In genomic region chr3:131361464-131362421, GRCh38 we compare ENCODE assay signal across 8 cellular contexts. TPM values are rescaled to one million over a fixed set of nuclear protein-coding genes. Genes with fewer than 3 reads are reported as not detected.
DNase-seq lines count a peak whose midpoint lies in the region; ATAC-seq and TF ChIP-seq lines count a peak whose summit lies in the region.

No MANE protein-coding gene starts in this region.

- intact Hi-C loops in left colon (cut with DNase I, micrococcal nuclease) (no loop called here), A673 (cut with micrococcal nuclease; ENCODE audit: unreplicated experiment) (no loop called here)

- no peak overlapping the region for H3K4me3 ChIP-seq in A673 (ENCODE audit: low read depth, low read length, poor library complexity, severe bottlenecking)

- H3K27ac ChIP-seq in A673 (ENCODE audit: low read depth, low read length, poor library complexity, severe bottlenecking): no peak overlapping the region

- no peak for TF ChIP-seq CTCF in A673 (conservative IDR thresholded peaks at IDR 0.05; ENCODE audit: low read depth, low read length)

- H3K4me1 ChIP-seq in A673 (ENCODE audit: insufficient read depth, low read length, poor library complexity, severe bottlenecking): no peaks in the 10 kb centered on the region

- H3K36me3 Mint-ChIP-seq in stimulated activated naive CD8-positive, alpha-beta T cell treated with anti-CD3 and anti-CD28 coated beads, Interleukin-15, Interleukin-2, amounts not matched to agents 100 ng/mL and 50 ng/mL, for 24 hours (ENCODE audit: low read depth): no peaks in the 10 kb centered on the region

- H3K36me3 ChIP-seq in A673 (ENCODE audit: insufficient read depth, low read length, poor library complexity, severe bottlenecking): no peaks in the 10 kb centered on the region

- peak; percentile 41 for TF ChIP-seq POLR2A in GM15510 (IDR thresholded peaks at IDR 0.05; ENCODE audit: borderline replicate concordance, extremely low read depth, insufficient read length)

- POLR2A ChIA-PET in A673 (lab: Charles Lee; ENCODE audit: low non-redundant PET): no interaction called here

- H3K4me1 Mint-ChIP-seq in stimulated activated naive CD8-positive, alpha-beta T cell treated with anti-CD3 and anti-CD28 coated beads, Interleukin-15, Interleukin-2, amounts not matched to agents 100 ng/mL and 50 ng/mL, for 24 hours (ENCODE audit: low read depth): peaks cover 5% of the 10 kb centered on the region

- peaks cover 55% of the 10 kb centered on the region for H3K27me3 Mint-ChIP-seq in stimulated activated naive CD8-positive, alpha-beta T cell treated with anti-CD3 and anti-CD28 coated beads, Interleukin-15, Interleukin-2, amounts not matched to agents 100 ng/mL and 50 ng/mL, for 24 hours

- no peaks in the 10 kb centered on the region for H3K9me3 ChIP-seq in A673 (ENCODE audit: low read depth, low read length, poor library complexity, severe bottlenecking)

- CTCF ChIA-PET in A673 (lab: Charles Lee): no interaction called here

- no peaks in the 10 kb centered on the region for H3K9me3 Mint-ChIP-seq in stimulated activated naive CD8-positive, alpha-beta T cell treated with anti-CD3 and anti-CD28 coated beads, Interleukin-15, Interleukin-2, amounts not matched to agents 100 ng/mL and 50 ng/mL, for 24 hours

- DNase-seq in NOMO-1 treated with DMSO at 0.1 percent for 48 hours (lab: John Stamatoyannopoulos, UW; ENCODE audit: unreplicated experiment): peak; percentile 100
- DNase-seq in dermis blood vessel endothelial cell: peak; percentile 34
- DNase-seq in left colon: peak; percentile 94 to 98
- DNase-seq in A673 (ENCODE audit: low spot score): no peak
- DNase-seq in NCI-H748 (lab: John Stamatoyannopoulos, UW; ENCODE audit: unreplicated experiment): no peak

- ATAC-seq in HG02623 (IDR thresholded peaks at IDR 0.05; ENCODE audit: unreplicated experiment): peak; percentile 93
- peak; percentile 92 for ATAC-seq in left colon

- no TSS peak for BruUV-seq in A673 (replicated peaks; lab: Mats Ljungman, UMichigan)

- H3K27ac Mint-ChIP-seq in stimulated activated naive CD8-positive, alpha-beta T cell treated with anti-CD3 and anti-CD28 coated beads, Interleukin-15, Interleukin-2, amounts not matched to agents 100 ng/mL and 50 ng/mL, for 24 hours: no peak overlapping the region

- H3K4me3 Mint-ChIP-seq in stimulated activated naive CD8-positive, alpha-beta T cell treated with anti-CD3 and anti-CD28 coated beads, Interleukin-15, Interleukin-2, amounts not matched to agents 100 ng/mL and 50 ng/mL, for 24 hours: peak overlapping the region; percentile 60

- no peaks in the 10 kb centered on the region for H3K27me3 ChIP-seq in A673 (replicated peaks; ENCODE audit: insufficient read depth, low read depth, low read length, poor library complexity)

RNA-seq across cellular contexts. Expression of gene NUDT16, which starts 19.8 kb away (rescaled TPM):
- total RNA-seq in dermis blood vessel endothelial cell (18.2 and 22.0 TPM in 2 replicates), left colon (10 to 100 TPM; 39.0 to 51.7 TPM), A673 (2021) (0.24 and 0.59 TPM in 2 replicates)

Comparison
In these comparisons a context has a peak if more than half of its experiments do, and no peak if none do; other contexts are left out.
1. DNase-seq: peak in NOMO-1 treated with DMSO at 0.1 percent for 48 hours (single experiment), dermis blood vessel endothelial cell (single experiment) and left colon (2 of 2); none in A673 (single experiment) and NCI-H748 (single experiment).
2. RNA of gene NUDT16, which starts 19.8 kb away (total RNA-seq): 39.0 to 51.7 TPM in left colon and 18.2 to 22.0 TPM in dermis blood vessel endothelial cell; 0.24 to 0.59 TPM in A673; every median in the first group is over 10 times any median in the second.